ENCODE assay signal across 1 cellular context in genomic region chr19:19732579-19733501, GRCh38.
TF ChIP-seq lines count a peak whose summit lies in the region.

TSS of gene ZNF14 (minus strand) at chr19:19733112. CDS start at chr19:19732958, 154 bp downstream.

TF ChIP-seq in HepG2, 621 proteins besides CTCF, POLR2A, EP300 and RAD21 (continued from another document and continues in another):
- peak; percentile 59; the same call in 1 of the 2 replicates for TF ChIP-seq MAX (IDR thresholded peaks at IDR 0.05)
- TF ChIP-seq JUND (CRISPR knock-in tag; IDR thresholded peaks at IDR 0.05), result no peak
- TF ChIP-seq ZBTB38 (CRISPR knock-in tag; IDR thresholded peaks at IDR 0.05), result peak; percentile 51; the same call in 1 of the 2 replicates
- TF ChIP-seq DMTF1 (CRISPR knock-in tag; IDR thresholded peaks at IDR 0.05), result no peak
- no peak for TF ChIP-seq CENPBD1 (CRISPR knock-in tag; IDR thresholded peaks at IDR 0.05; ENCODE audit: borderline replicate concordance, low read depth)
- no peak for TF ChIP-seq ZMYM3 (CRISPR knock-in tag; IDR thresholded peaks at IDR 0.05)
- no peak for TF ChIP-seq CEBPZ (IDR thresholded peaks at IDR 0.05; ENCODE audit: low read length)
- TF ChIP-seq NFIC (IDR thresholded peaks at IDR 0.05; ENCODE audit: low read length), result no peak
- no peak for TF ChIP-seq ELK4 (CRISPR knock-in tag; IDR thresholded peaks at IDR 0.05; ENCODE audit: borderline replicate concordance)
- no peak for TF ChIP-seq ZNF550 (CRISPR knock-in tag; IDR thresholded peaks at IDR 0.05; ENCODE audit: borderline replicate concordance)
- TF ChIP-seq NR2F1 (CRISPR knock-in tag; IDR thresholded peaks at IDR 0.05), result no peak
- TF ChIP-seq BRD4 (CRISPR knock-in tag; IDR thresholded peaks at IDR 0.05), result no peak
- TF ChIP-seq FOSL2 (CRISPR knock-in tag; IDR thresholded peaks at IDR 0.05), result no peak
- peak; percentile 54; the same call in 1 of the 2 replicates for TF ChIP-seq NKX3-1 (CRISPR knock-in tag; IDR thresholded peaks at IDR 0.05)
- no peak for TF ChIP-seq TAF15 (IDR thresholded peaks at IDR 0.05; ENCODE audit: low read depth, low read length, poor library complexity, severe bottlenecking)
- TF ChIP-seq SAP130 (CRISPR knock-in tag; IDR thresholded peaks at IDR 0.05; ENCODE audit: low read depth), result peak; percentile 74
- TF ChIP-seq ZNF598 (CRISPR knock-in tag; IDR thresholded peaks at IDR 0.05; ENCODE audit: borderline replicate concordance), result peak; percentile 92
- TF ChIP-seq SNAPC2 (CRISPR knock-in tag; IDR thresholded peaks at IDR 0.05), result no peak
- no peak for TF ChIP-seq NR2C2 (CRISPR knock-in tag; IDR thresholded peaks at IDR 0.05; ENCODE audit: borderline replicate concordance)
- no peak for TF ChIP-seq ETS1 (CRISPR knock-in tag; IDR thresholded peaks at IDR 0.05)
- TF ChIP-seq ZNF232 (CRISPR knock-in tag; IDR thresholded peaks at IDR 0.05; ENCODE audit: borderline replicate concordance), result peak; percentile 81; the same call in 1 of the 2 replicates
- peak; percentile 61; the same call in 1 of the 2 replicates for TF ChIP-seq CBFB (CRISPR knock-in tag; IDR thresholded peaks at IDR 0.05)
- peak; percentile 98 for TF ChIP-seq PHF8 (CRISPR knock-in tag; IDR thresholded peaks at IDR 0.05)
- TF ChIP-seq ZNF382 (CRISPR knock-in tag; IDR thresholded peaks at IDR 0.05; ENCODE audit: borderline replicate concordance), result no peak
- peak; percentile 72 for TF ChIP-seq PHF20 (CRISPR knock-in tag; IDR thresholded peaks at IDR 0.05)
- TF ChIP-seq ZNF432 (CRISPR knock-in tag; IDR thresholded peaks at IDR 0.05; ENCODE audit: borderline replicate concordance), result no peak
- TF ChIP-seq SP5 (CRISPR knock-in tag; IDR thresholded peaks at IDR 0.05; ENCODE audit: borderline replicate concordance, low read depth), result peak; percentile 80
- no peak for TF ChIP-seq GPN1 (CRISPR knock-in tag; IDR thresholded peaks at IDR 0.05; ENCODE audit: borderline replicate concordance)
- TF ChIP-seq ZSCAN31 (CRISPR knock-in tag; IDR thresholded peaks at IDR 0.05; ENCODE audit: low read depth), result 0 out of 2 replicates have a peak, but pooled peaks have one; percentile 41
- TF ChIP-seq NR1H2 (CRISPR knock-in tag; IDR thresholded peaks at IDR 0.05; ENCODE audit: borderline replicate concordance, low read depth), result peak; percentile 76; the same call in 1 of the 2 replicates
- TF ChIP-seq ZMYM2 (CRISPR knock-in tag; IDR thresholded peaks at IDR 0.05), result no peak
- TF ChIP-seq ZNF589 (CRISPR knock-in tag; conservative IDR thresholded peaks at IDR 0.05), result peak; percentile 13; the same call in 1 of the 2 replicates
- TF ChIP-seq ATF4 (CRISPR knock-in tag; IDR thresholded peaks at IDR 0.05), result peak in 1 of 2 experiments; percentile 50; a peak in 2 of 4 replicates
- peak; percentile 80 for TF ChIP-seq ZMYM4 (CRISPR knock-in tag; IDR thresholded peaks at IDR 0.05)
- no peak for TF ChIP-seq ZNF629 (CRISPR knock-in tag; conservative IDR thresholded peaks at IDR 0.05)
- no peak for TF ChIP-seq HIC2 (CRISPR knock-in tag; IDR thresholded peaks at IDR 0.05; ENCODE audit: low read depth)
- no peak for TF ChIP-seq EZH2 (conservative IDR thresholded peaks at IDR 0.05; ENCODE audit: low read depth, low read length)
- TF ChIP-seq ZFP37 (CRISPR knock-in tag; IDR thresholded peaks at IDR 0.05; ENCODE audit: borderline replicate concordance), result no peak
- peak; percentile 81; the same call in 1 of the 2 replicates for TF ChIP-seq YEATS2 (CRISPR knock-in tag; IDR thresholded peaks at IDR 0.05; ENCODE audit: borderline replicate concordance)
- peak; percentile 48; the same call in 1 of the 2 replicates for TF ChIP-seq ZNF263 (CRISPR knock-in tag; IDR thresholded peaks at IDR 0.05)
- no peak for TF ChIP-seq ATF7 (IDR thresholded peaks at IDR 0.05)
- no peak for TF ChIP-seq ATF7 (CRISPR knock-in tag; IDR thresholded peaks at IDR 0.05)
- TF ChIP-seq ZNF724P (CRISPR knock-in tag; IDR thresholded peaks at IDR 0.05; ENCODE audit: borderline replicate concordance), result 0 out of 2 replicates have a peak, but pooled peaks have one; percentile 80
- TF ChIP-seq POLR2AphosphoS5 (IDR thresholded peaks at IDR 0.05; ENCODE audit: low read depth, low read length), result peak; percentile 98
- TF ChIP-seq HNRNPL (IDR thresholded peaks at IDR 0.05; ENCODE audit: low read depth, low read length), result no peak
- peak; percentile 72; the same call in 1 of the 2 replicates for TF ChIP-seq THAP11 (CRISPR knock-in tag; IDR thresholded peaks at IDR 0.05)
- TF ChIP-seq HDAC1 (CRISPR knock-in tag; IDR thresholded peaks at IDR 0.05), result peak; percentile 81
- no peak for TF ChIP-seq MZF1 (CRISPR knock-in tag; IDR thresholded peaks at IDR 0.05; ENCODE audit: borderline replicate concordance)
- no peak for TF ChIP-seq ZMAT5 (CRISPR knock-in tag; IDR thresholded peaks at IDR 0.05; ENCODE audit: borderline replicate concordance, low read depth)
- TF ChIP-seq HOXA3 (CRISPR knock-in tag; IDR thresholded peaks at IDR 0.05), result no peak; the same call in 1 of the 2 replicates
- TF ChIP-seq HOMEZ (CRISPR knock-in tag; IDR thresholded peaks at IDR 0.05; ENCODE audit: low read depth), result 0 out of 2 replicates have a peak, but pooled peaks have one; percentile 31
- TF ChIP-seq HHEX (CRISPR knock-in tag; IDR thresholded peaks at IDR 0.05), result no peak
- no peak for TF ChIP-seq ZNF546 (CRISPR knock-in tag; conservative IDR thresholded peaks at IDR 0.05)
- TF ChIP-seq SALL1 (CRISPR knock-in tag; IDR thresholded peaks at IDR 0.05), result peak; percentile 84
- no peak; the same call in 1 of the 2 replicates for TF ChIP-seq ZNF235 (CRISPR knock-in tag; IDR thresholded peaks at IDR 0.05; ENCODE audit: borderline replicate concordance)
- no peak for TF ChIP-seq NCOA5 (CRISPR knock-in tag; IDR thresholded peaks at IDR 0.05)
- no peak for TF ChIP-seq SOX5 (CRISPR knock-in tag; IDR thresholded peaks at IDR 0.05; ENCODE audit: borderline replicate concordance)
- no peak for TF ChIP-seq ONECUT2 (CRISPR knock-in tag; IDR thresholded peaks at IDR 0.05)
- TF ChIP-seq ZNF17 (CRISPR knock-in tag; IDR thresholded peaks at IDR 0.05), result no peak
- 0 out of 2 replicates have a peak, but pooled peaks have one; percentile 22 for TF ChIP-seq DPF2 (CRISPR knock-in tag; IDR thresholded peaks at IDR 0.05; ENCODE audit: borderline replicate concordance, low read depth)
